24 cellular contexts compared by ENCODE assay signal in the genomic region with DNA sequence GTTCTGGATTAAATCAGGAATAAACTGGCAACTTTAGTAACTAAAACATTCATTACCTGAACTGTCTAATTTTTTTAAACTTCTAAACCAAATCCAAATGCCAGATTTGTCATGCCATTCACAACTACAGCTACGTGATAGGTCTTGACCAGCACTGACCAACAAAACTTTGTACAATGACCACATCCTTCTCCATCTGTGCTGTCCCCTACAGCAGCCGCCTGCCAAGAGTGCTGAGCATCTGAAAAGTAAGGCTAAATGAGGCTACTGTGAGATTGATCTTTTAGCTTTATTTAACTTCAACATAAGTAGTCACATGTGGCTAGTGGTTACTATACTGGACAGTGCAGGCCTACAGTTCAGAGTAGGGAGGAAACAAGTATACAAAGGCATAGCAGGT. TPM values are rescaled to one million over a fixed set of nuclear protein-coding genes. Genes with fewer than 3 reads are reported as not detected.
DNase-seq lines count a peak whose midpoint lies in the region; ATAC-seq, FAIRE-seq and TF ChIP-seq lines count a peak whose summit lies in the region.
"Had no signal": no experiment of that assay in that cellular context is flagged by ENCODE, and none has a peak within 500 bp of the region (broad histone marks: within the 10 kb centered on the region; RNA-seq: fewer than 3 reads in every experiment).

No MANE protein-coding gene starts in this region.

- DNase-seq in left ventricle myocardium inferior, result no peak
- no peak for DNase-seq in left ventricle myocardium superior
- no peak for DNase-seq in WTC11 (ENCODE audit: low spot score)
- DNase-seq in HepG2 (ENCODE audit: low spot score), result no peak
- DNase-seq in AG08396 (ENCODE audit: low spot score), result no peak
- DNase-seq in CD14-positive monocyte (ENCODE audit: low spot score), result no peak
- DNase-seq in NCI-H524 (lab: John Stamatoyannopoulos, UW), result no peak
- DNase-seq: activated CD4-positive, alpha-beta memory T cell treated with anti-CD3 and anti-CD28 coated beads for 36 hours; activated gamma-delta T cell; amniotic stem cell; islet precursor cell; lower lobe of right lung; NCI-H1105; NCI-H2029; NCI-H226; OCI-M1; SHP77 treated with DMSO at 0.1 percent for 48 hours; stimulated activated CD4-positive, alpha-beta T cell treated with anti-CD3 and anti-CD28 coated beads, Interleukin-4, amount 100 ng/mL, for 24 hours; stomach; transverse colon had no signal

- peaks cover 72% of the 10 kb centered on the region for H3K36me3 Mint-ChIP-seq in WTC11
- H3K36me3 Mint-ChIP-seq in CD14-positive monocyte, result peaks cover 55 to 74% of the 10 kb centered on the region in 2 donors

- no peak overlapping the region for H3K9ac ChIP-seq in HepG2 (ENCODE audit: insufficient read depth, low read depth, low read length)
- H3K9ac ChIP-seq: BLaER1 had no signal

- H3K4me3 ChIP-seq in left ventricle myocardium inferior (no peak overlapping the region), HepG2 (replicated peaks in 1 of 3; ENCODE audit: insufficient read depth in 1 of 3, low read depth in 2 of 3, low read length in 3 of 3) (no peak overlapping the region)
- H3K4me3 ChIP-seq: BLaER1, lower lobe of right lung, stomach, transverse colon had no signal

- H3K36me3 ChIP-seq in left ventricle myocardium inferior (peaks cover 56% of the 10 kb centered on the region), HepG2 (replicated peaks in 1 of 2; ENCODE audit: control insufficient read depth in 1 of 2, insufficient read depth in 2 of 2, low read length in 2 of 2) (peaks cover 27 to 71% of the 10 kb centered on the region in 2 experiments)

- H4K20me1 ChIP-seq in HepG2 (ENCODE audit: insufficient read depth, low read length), result peaks cover 61% of the 10 kb centered on the region

- 96% methylated on average over 2 of the region's 2 CpGs for WGBS in HepG2 (ENCODE audit: low lambda C conversion rate)

- TF ChIP-seq POLR2A in HepG2 (IDR thresholded peaks at IDR 0.05; ENCODE audit: insufficient read depth in 1 of 2, low read depth in 2 of 2, low read length in 2 of 2), result no peak; a peak in 1 of 4 replicates

- POLR2A ChIA-PET in WTC11 (lab: Charles Lee), result no interaction called here
- POLR2A ChIA-PET in HepG2 (lab: Yijun Ruan, JAX), result no interaction called here

- intact Hi-C loops in left ventricle myocardium inferior (cut with micrococcal nuclease) (no loop called here), left ventricle myocardium superior (cut with micrococcal nuclease) (no loop called here), HepG2 (cut with micrococcal nuclease; ENCODE audit: unreplicated experiment) (no loop called here), CD14-positive monocyte (cut with micrococcal nuclease) (no loop called here)

- H3K4me2 ChIP-seq in HepG2 (ENCODE audit: low read depth, low read length), result no peak overlapping the region
- H3K4me2 ChIP-seq: BLaER1 had no signal

- H3K27me3 ChIP-seq in left ventricle myocardium inferior (ENCODE audit: low read depth) (no peaks in the 10 kb centered on the region), HepG2 (ENCODE audit: control insufficient read depth in 1 of 2, insufficient read depth in 2 of 2, low read length in 2 of 2) (no peaks in the 10 kb centered on the region)
- H3K27me3 ChIP-seq: BLaER1, neutrophil, stomach, transverse colon had no signal

- TF ChIP-seq CTCF in left ventricle myocardium inferior (IDR thresholded peaks at IDR 0.05; ENCODE audit: borderline replicate concordance) (no peak), WTC11 (IDR thresholded peaks at IDR 0.05) (no peak), HepG2 (CRISPR knock-in tag; IDR thresholded peaks at IDR 0.05) (no peak), CD14-positive monocyte (IDR thresholded peaks at IDR 0.05) (no peak)

- TSS peak; percentile 9 for BruUV-seq in HepG2 (replicated peaks; lab: Mats Ljungman, UMichigan)

- H3K27me3 Mint-ChIP-seq in WTC11 (ENCODE audit: low read depth) (no peaks in the 10 kb centered on the region), CD14-positive monocyte (ENCODE audit: low read depth in 3 of 3) (no peaks in the 10 kb centered on the region)
- H3K27me3 Mint-ChIP-seq: activated CD4-positive, alpha-beta memory T cell treated with anti-CD3 and anti-CD28 coated beads for 36 hours had no signal

- H3K27ac Mint-ChIP-seq in WTC11 (peak overlapping the region; percentile 66; the same call in 1 of the 2 replicates), CD14-positive monocyte (peak overlapping the region in 1 of 7 donors; percentile 74)
- H3K27ac Mint-ChIP-seq: activated CD4-positive, alpha-beta memory T cell treated with anti-CD3 and anti-CD28 coated beads for 36 hours had no signal

- FAIRE-seq in HepG2 (lab: Jason Lieb, UNC), result no peak

- H2AFZ ChIP-seq in HepG2 (ENCODE audit: low read length), result no peak overlapping the region

- H3K4me1 Mint-ChIP-seq in WTC11, result peaks cover 12% of the 10 kb centered on the region
- H3K4me1 Mint-ChIP-seq in CD14-positive monocyte, result no peaks in the 10 kb centered on the region

- CTCF ChIA-PET in WTC11 (lab: Charles Lee) (no interaction called here), HepG2 (lab: Yijun Ruan, JAX; ENCODE audit: low intra/inter-chr PET ratio, low total read pairs) (no interaction called here)

- H3K4me3 Mint-ChIP-seq in WTC11, result no peak overlapping the region
- H3K4me3 Mint-ChIP-seq in CD14-positive monocyte, result no peak overlapping the region
- H3K4me3 Mint-ChIP-seq: activated CD4-positive, alpha-beta memory T cell treated with anti-CD3 and anti-CD28 coated beads for 36 hours had no signal

- in situ Hi-C loops in HepG2 (cut with HindIII; ENCODE audit: extremely low pct_ligation_motif_present, low pct_unique_long_range_greater_than_20kb), result no loop called here

- H3K79me2 ChIP-seq in HepG2 (ENCODE audit: insufficient read depth, low read length), result peaks cover 89% of the 10 kb centered on the region

- TF ChIP-seq RAD21 in HepG2 (CRISPR knock-in tag; IDR thresholded peaks at IDR 0.05), result no peak

- TF ChIP-seq EP300 in HepG2 (IDR thresholded peaks at IDR 0.05; ENCODE audit: low read depth in 2 of 2, low read length in 2 of 2) (no peak), HepG2 (CRISPR knock-in tag; IDR thresholded peaks at IDR 0.05; ENCODE audit: borderline replicate concordance) (no peak)

- H3K4me1 ChIP-seq in left ventricle myocardium inferior, result peaks cover 47% of the 10 kb centered on the region
- peaks cover 29% of the 10 kb centered on the region for H3K4me1 ChIP-seq in HepG2 (ENCODE audit: insufficient read depth, low read length)

- H3K9me3 Mint-ChIP-seq in WTC11, result no peaks in the 10 kb centered on the region
- H3K9me3 Mint-ChIP-seq in CD14-positive monocyte, result no peaks in the 10 kb centered on the region
- H3K9me3 Mint-ChIP-seq: activated CD4-positive, alpha-beta memory T cell treated with anti-CD3 and anti-CD28 coated beads for 36 hours had no signal

- no peak for ATAC-seq in left ventricle myocardium superior
- ATAC-seq in WTC11, result no peak
- ATAC-seq in HepG2, result no peak; the same call in 1 of the 3 replicates
- ATAC-seq in GM21381 (IDR thresholded peaks at IDR 0.05; ENCODE audit: unreplicated experiment), result no peak
- ATAC-seq: lower lobe of right lung had no signal

- H3K9me3 ChIP-seq in left ventricle myocardium inferior (replicated peaks), result no peaks in the 10 kb centered on the region
- H3K9me3 ChIP-seq in HepG2 (ENCODE audit: low read length), result no peaks in the 10 kb centered on the region
- H3K9me3 ChIP-seq: BLaER1, lower lobe of right lung, neutrophil, stomach, transverse colon had no signal

- peak overlapping the region; percentile 26 for H3K27ac ChIP-seq in left ventricle myocardium inferior (replicated peaks)
- no peak overlapping the region for H3K27ac ChIP-seq in HepG2 (ENCODE audit: extremely low read length, insufficient read depth, low read length)
- H3K27ac ChIP-seq: BLaER1, epithelial cell of prostate, lower lobe of right lung, neutrophil, transverse colon had no signal

RNA-seq across cellular contexts. Expression of gene FAM168B, which starts 7.6 kb away (rescaled TPM):
- 90.5 TPM for total RNA-seq in left ventricle myocardium inferior
- total RNA-seq in left ventricle myocardium superior, result 96.1 TPM
- 63.9 to 74.9 TPM (median 68.7 TPM) in 3 replicates for total RNA-seq in WTC11 (2021)
- 63.7 and 64.5 TPM in 2 replicates for total RNA-seq in HepG2 (2016; rRNA removed; fragmentation: Illumina TruSeq; extraction: Trizol)
- 5.2 and 5.9 TPM in 2 replicates for total RNA-seq in HepG2 (2016; cell fraction: cytosol; rRNA removed; fragmentation: Illumina TruSeq; extraction: Trizol; ENCODE audit: low read depth)
- 54.8 and 65.4 TPM in 2 replicates for total RNA-seq in HepG2 (2016; cell fraction: insoluble cytoplasmic fraction; rRNA removed; fragmentation: Illumina TruSeq; extraction: Trizol)
- total RNA-seq in HepG2 (2016; cell fraction: membrane; rRNA removed; fragmentation: Illumina TruSeq; extraction: Trizol), result 19.1 and 22.7 TPM in 2 replicates
- 38.5 and 42.2 TPM in 2 replicates for total RNA-seq in HepG2 (2016; cell fraction: nucleus; rRNA removed; fragmentation: Illumina TruSeq; extraction: Trizol)
- 113 and 127 TPM in 2 replicates for polyA plus RNA-seq in HepG2 (2011; rRNA removed)
- polyA plus RNA-seq in HepG2 (2011; cell fraction: cytosol; rRNA removed), result 82.0 and 115 TPM in 2 replicates
- polyA plus RNA-seq in HepG2 (2011; cell fraction: nucleus; rRNA removed), result 115 and 127 TPM in 2 replicates
- polyA plus RNA-seq in HepG2 (2012), result 63.9 and 65.2 TPM in 2 replicates
- 3.6 and 4.4 TPM in 2 replicates for polyA plus RNA-seq in HepG2 (2016; cell fraction: cytosol; fragmentation: Illumina TruSeq; extraction: Trizol; ENCODE audit: low read depth)
- polyA plus RNA-seq in HepG2 (2016; cell fraction: insoluble cytoplasmic fraction; fragmentation: Illumina TruSeq; extraction: Trizol; ENCODE audit: low read depth), result 63.7 and 70.4 TPM in 2 replicates
- polyA plus RNA-seq in HepG2 (2016; cell fraction: membrane; fragmentation: Illumina TruSeq; extraction: Trizol; ENCODE audit: low read depth), result 10.7 and 10.9 TPM in 2 replicates
- polyA plus RNA-seq in HepG2 (2016; cell fraction: nucleus; fragmentation: Illumina TruSeq; extraction: Trizol; ENCODE audit: insufficient read depth, low read depth), result 58.6 and 63.4 TPM in 2 replicates
- 146 and 269 TPM in 2 replicates for polyA minus RNA-seq in HepG2 (2011; rRNA and poly(A)+ RNA removed; ENCODE audit: low replicate concordance)
- polyA minus RNA-seq in HepG2 (2011; cell fraction: cytosol; rRNA and poly(A)+ RNA removed), result 63.9 and 69.7 TPM in 2 replicates
- 31.0 and 31.8 TPM in 2 replicates for polyA minus RNA-seq in HepG2 (2011; cell fraction: nucleus; rRNA and poly(A)+ RNA removed)
- 10 to 100 TPM; 20.5 to 22.6 TPM for polyA plus RNA-seq in CD14-positive monocyte

RNA-seq across cellular contexts. Expression of gene PLEKHB2, which starts 19.5 kb away (rescaled TPM):
- 42.9 TPM for total RNA-seq in left ventricle myocardium inferior
- 34.1 TPM for total RNA-seq in left ventricle myocardium superior
- total RNA-seq in WTC11 (2021), result 62.1 to 65.6 TPM (median 63.1 TPM) in 3 replicates
- total RNA-seq in HepG2 (2016; rRNA removed; fragmentation: Illumina TruSeq; extraction: Trizol), result 78.9 and 110 TPM in 2 replicates
- total RNA-seq in HepG2 (2016; cell fraction: cytosol; rRNA removed; fragmentation: Illumina TruSeq; extraction: Trizol; ENCODE audit: low read depth), result 5.7 and 5.8 TPM in 2 replicates
- 79.4 and 115 TPM in 2 replicates for total RNA-seq in HepG2 (2016; cell fraction: insoluble cytoplasmic fraction; rRNA removed; fragmentation: Illumina TruSeq; extraction: Trizol)
- total RNA-seq in HepG2 (2016; cell fraction: membrane; rRNA removed; fragmentation: Illumina TruSeq; extraction: Trizol), result 23.2 and 24.7 TPM in 2 replicates
- 42.5 and 48.0 TPM in 2 replicates for total RNA-seq in HepG2 (2016; cell fraction: nucleus; rRNA removed; fragmentation: Illumina TruSeq; extraction: Trizol)
- polyA plus RNA-seq in HepG2 (2011; rRNA removed), result 61.5 and 73.0 TPM in 2 replicates
- 65.3 and 72.4 TPM in 2 replicates for polyA plus RNA-seq in HepG2 (2011; cell fraction: cytosol; rRNA removed)
- 45.0 and 54.5 TPM in 2 replicates for polyA plus RNA-seq in HepG2 (2011; cell fraction: nucleus; rRNA removed)
- 45.1 and 56.7 TPM in 2 replicates for polyA plus RNA-seq in HepG2 (2012)
- 3.1 TPM in 2 replicates for polyA plus RNA-seq in HepG2 (2016; cell fraction: cytosol; fragmentation: Illumina TruSeq; extraction: Trizol; ENCODE audit: low read depth)
- 88.2 and 92.6 TPM in 2 replicates for polyA plus RNA-seq in HepG2 (2016; cell fraction: insoluble cytoplasmic fraction; fragmentation: Illumina TruSeq; extraction: Trizol; ENCODE audit: low read depth)
- 9.5 and 11.4 TPM in 2 replicates for polyA plus RNA-seq in HepG2 (2016; cell fraction: membrane; fragmentation: Illumina TruSeq; extraction: Trizol; ENCODE audit: low read depth)
- 55.3 and 58.5 TPM in 2 replicates for polyA plus RNA-seq in HepG2 (2016; cell fraction: nucleus; fragmentation: Illumina TruSeq; extraction: Trizol; ENCODE audit: insufficient read depth, low read depth)
- polyA minus RNA-seq in HepG2 (2011; rRNA and poly(A)+ RNA removed; ENCODE audit: low replicate concordance), result 79.4 and 118 TPM in 2 replicates
- polyA minus RNA-seq in HepG2 (2011; cell fraction: cytosol; rRNA and poly(A)+ RNA removed), result 62.2 and 79.1 TPM in 2 replicates
- 51.4 and 56.7 TPM in 2 replicates for polyA minus RNA-seq in HepG2 (2011; cell fraction: nucleus; rRNA and poly(A)+ RNA removed)
- polyA plus RNA-seq in CD14-positive monocyte, result 100 to 1,000 TPM; 146 to 172 TPM
